Comparison of ENCODE assay signal across 8 cellular contexts in genomic region chr11:72222907-72223614, GRCh38. TPM values are rescaled to one million over a fixed set of nuclear protein-coding genes. Genes with fewer than 3 reads are reported as not detected.
DNase-seq lines count a peak whose midpoint lies in the region; ATAC-seq, FAIRE-seq and TF ChIP-seq lines count a peak whose summit lies in the region.

No MANE protein-coding gene starts in this region.

- no peak for TF ChIP-seq CTCF in GM12865 (IDR thresholded peaks at IDR 0.05; ENCODE audit: insufficient read depth, low read depth, low read length, missing control alignments)
- TF ChIP-seq CTCF in adrenal gland (IDR thresholded peaks at IDR 0.05), result peak in 4 of 6 experiments; percentile 26 to 48 (median 35)
- peak; percentile 66 for TF ChIP-seq CTCF in left ventricle myocardium inferior (IDR thresholded peaks at IDR 0.05; ENCODE audit: borderline replicate concordance)
- no peak for TF ChIP-seq CTCF in psoas muscle (IDR thresholded peaks at IDR 0.05)

- peak overlapping the region; percentile 98 for H3K4me3 ChIP-seq in GM12865 (ENCODE audit: low read depth, low read length)
- peak overlapping the region; percentile 42 to 84 (median 74) for H3K4me3 ChIP-seq in adrenal gland
- H3K4me3 ChIP-seq in left ventricle myocardium inferior, result peak overlapping the region; percentile 97
- H3K4me3 ChIP-seq in psoas muscle, result peak overlapping the region; percentile 72

- H3K27ac ChIP-seq in adrenal gland (peak overlapping the region; percentile 89 to 96 (median 94)), left ventricle myocardium inferior (replicated peaks) (peak overlapping the region; percentile 100), psoas muscle (peak overlapping the region; percentile 94)

- TF ChIP-seq POLR2A in adrenal gland (IDR thresholded peaks at IDR 0.05), result peak; percentile 58 to 66

- no peak for FAIRE-seq in urothelium cell line (lab: Jason Lieb, UNC)

- H3K9me3 ChIP-seq in adrenal gland (replicated peaks in 1 of 3), result no peaks in the 10 kb centered on the region
- H3K9me3 ChIP-seq in left ventricle myocardium inferior (replicated peaks), result no peaks in the 10 kb centered on the region
- H3K9me3 ChIP-seq in psoas muscle, result no peaks in the 10 kb centered on the region

- H3K36me3 ChIP-seq in adrenal gland (replicated peaks in 1 of 2), result peaks cover 0 to 5% of the 10 kb centered on the region in 2 donors
- peaks cover 7% of the 10 kb centered on the region for H3K36me3 ChIP-seq in left ventricle myocardium inferior
- H3K36me3 ChIP-seq in psoas muscle (ENCODE audit: insufficient read depth in 1 of 2, low read depth in 1 of 2), result peaks cover 0 to 11% of the 10 kb centered on the region in 2 donors

- intact Hi-C loops in adrenal gland (cut with DNase I) (no loop called here), left ventricle myocardium inferior (cut with micrococcal nuclease) (no loop called here), psoas muscle (cut with DNase I) (loop anchor here in 1 of 2 donors (5.0 kb wide), 2 partner anchors 111 to 209 kb away; partner anchors contain the start of genes ANAPC15 and CLPB)

- 0 to 1% (median 0%) methylated on average over 5 to 47 of the region's 47 CpGs for WGBS in adrenal gland, 4 donors
- 0 to 1% (median 0%) methylated on average over 34 to 47 of the region's 47 CpGs for WGBS in psoas muscle, 3 donors

- DNase-seq in GM12865 (ENCODE audit: low read depth) (peak; percentile 98), NCI-H1417 (lab: John Stamatoyannopoulos, UW) (peak; percentile 93 to 100 (median 100)), SW480 (ENCODE audit: low spot score) (peak; percentile 88), adrenal gland (peak; percentile 93 to 97 (median 95)), left ventricle myocardium inferior (peak; percentile 96), psoas muscle (peak; percentile 95 to 96), urothelium cell line (ENCODE audit: low spot score) (peak; percentile 95)

- H3K4me1 ChIP-seq in adrenal gland (replicated peaks in 1 of 2) (peaks cover 14 to 30% of the 10 kb centered on the region in 2 donors), left ventricle myocardium inferior (peaks cover 51% of the 10 kb centered on the region), psoas muscle (peaks cover 16% of the 10 kb centered on the region)

- peak; percentile 74 for ATAC-seq in HG02678 (IDR thresholded peaks at IDR 0.05; ENCODE audit: unreplicated experiment)
- peak; percentile 90 to 92 (median 90) for ATAC-seq in psoas muscle

- H3K27me3 ChIP-seq in adrenal gland, result no peaks in the 10 kb centered on the region
- H3K27me3 ChIP-seq in left ventricle myocardium inferior (ENCODE audit: low read depth), result peaks cover 5% of the 10 kb centered on the region
- no peaks in the 10 kb centered on the region for H3K27me3 ChIP-seq in psoas muscle (ENCODE audit: insufficient read depth in 3 of 3, low read length in 2 of 3)

RNA-seq across cellular contexts. Expression of gene INPPL1, which starts 1.5 kb away (rescaled TPM):
- total RNA-seq in adrenal gland (100 to 1,000 TPM in 5 of 8 donors, 10 to 100 TPM in 3; 86.4 to 238 (median 119) TPM), left ventricle myocardium inferior (115 TPM), psoas muscle (100 to 1,000 TPM in 3 of 4 donors, 10 to 100 TPM in 1; 90.7 to 125 (median 121) TPM)
- polyA plus RNA-seq in adrenal gland (100 to 1,000 TPM in 2 of 3 donors, 10 to 100 TPM in 1; 45.3 to 395 (median 130) TPM), psoas muscle (10 to 100 TPM; 35.2 to 84.9 (median 60.1) TPM)

RNA-seq across cellular contexts. Expression of gene FOLR2, which starts 6.5 kb away (rescaled TPM):
- total RNA-seq in adrenal gland, result 100 to 1,000 TPM in 2 of 8 donors, 10 to 100 TPM in 6; 23.6 to 221 (median 78.9) TPM
- polyA plus RNA-seq in adrenal gland, result 10 to 100 TPM; 14.6 to 35.2 (median 27.2) TPM
- total RNA-seq in left ventricle myocardium inferior, result 20.9 TPM
- total RNA-seq in psoas muscle, result 10 to 100 TPM in 2 of 4 donors, 1 to 10 TPM in 2; 5.3 to 14.2 (median 9.4) TPM
- polyA plus RNA-seq in psoas muscle, result 1 to 10 TPM; 2.9 to 4.5 (median 4.5) TPM

RNA-seq across cellular contexts. Expression of gene PHOX2A, which starts 20.9 kb away (rescaled TPM):
- total RNA-seq in adrenal gland (10 to 100 TPM in 3 of 8 donors, under 1 TPM in 2, not detected in 3; 0.32 to 26.6 (median 12.8) TPM), left ventricle myocardium inferior (not detected), psoas muscle (not detected)
- polyA plus RNA-seq in adrenal gland (10 to 100 TPM in 2 of 3 donors, 1 to 10 TPM in 1; 7.1 to 68.9 (median 19.2) TPM), psoas muscle (under 1 TPM in 1 of 3 donors, not detected in 2; 0.07 TPM)

RNA-seq across cellular contexts. Expression of gene FOLR1, which starts 31.1 kb away (rescaled TPM):
- 1 to 10 TPM in 6 of 8 donors, under 1 TPM in 2; 0.84 to 7.2 (median 2.0) TPM for total RNA-seq in adrenal gland
- polyA plus RNA-seq in adrenal gland, result 1 to 10 TPM in 1 of 3 donors, under 1 TPM in 2; 0.57 to 2.5 (median 0.80) TPM
- total RNA-seq in left ventricle myocardium inferior, result 0.49 TPM
- total RNA-seq in psoas muscle, result under 1 TPM in 2 of 4 donors, not detected in 2; 0.22 to 0.36 TPM
- not detected for polyA plus RNA-seq in psoas muscle

Comparison
In these comparisons a context has a peak if more than half of its experiments do, and no peak if none do; other contexts are left out.
1. Peak in every context shown above with its lines: DNase-seq, ATAC-seq, H3K4me3 ChIP-seq and H3K27ac ChIP-seq.
2. CTCF ChIP-seq: peak in adrenal gland (4 of 6) and left ventricle myocardium inferior (single experiment); none in GM12865 (single experiment) and psoas muscle (single experiment).